In genomic region chr6:142316791-142317368, GRCh38 we compare ENCODE assay signal across 23 cellular contexts. TPM values are rescaled to one million over a fixed set of nuclear protein-coding genes. Genes with fewer than 3 reads are reported as not detected.
DNase-seq lines count a peak whose midpoint lies in the region; ATAC-seq, FAIRE-seq and TF ChIP-seq lines count a peak whose summit lies in the region.
"Had no signal": no experiment of that assay in that cellular context is flagged by ENCODE, and none has a peak within 500 bp of the region (broad histone marks: within the 10 kb centered on the region; RNA-seq: fewer than 3 reads in every experiment).

No MANE protein-coding gene starts in this region.

- H3K27me3 Mint-ChIP-seq in activated naive CD8-positive, alpha-beta T cell treated with anti-CD3 and anti-CD28 coated beads, Interleukin-2, amount 10 ng/mL, durations not matched to agents 7 days and 5 days: no peaks in the 10 kb centered on the region
- peaks cover 1% of the 10 kb centered on the region for H3K27me3 Mint-ChIP-seq in activated naive CD8-positive, alpha-beta T cell treated with anti-CD3 and anti-CD28 coated beads for 36 hours
- H3K27me3 Mint-ChIP-seq in astrocyte (ENCODE audit: low read depth, unreplicated experiment): no peaks in the 10 kb centered on the region

- H2AFZ ChIP-seq in MM.1S (ENCODE audit: low read length) (no peak overlapping the region), astrocyte (ENCODE audit: low read depth, low read length) (no peak overlapping the region)

- H3K4me2 ChIP-seq in MM.1S (ENCODE audit: low read depth, low read length): no peak overlapping the region
- H3K4me2 ChIP-seq in astrocyte (ENCODE audit: low read length): no peak overlapping the region
- H3K4me2 ChIP-seq: BLaER1 treated with 17β-estradiol and CSF1 and Interleukin-3, amounts not matched to agents 10 nM and 100 nM had no signal

- POLR2A ChIA-PET in activated naive CD8-positive, alpha-beta T cell treated with anti-CD3 and anti-CD28 coated beads, Interleukin-2, amount 10 ng/mL, durations not matched to agents 7 days and 5 days (lab: Charles Lee): no interaction called here

- no peaks in the 10 kb centered on the region for H3K79me2 ChIP-seq in MM.1S (ENCODE audit: low read length)
- H3K79me2 ChIP-seq in astrocyte (ENCODE audit: insufficient read depth, low read length): no peaks in the 10 kb centered on the region

- H3K27ac ChIP-seq in MM.1S (ENCODE audit: low read length) (no peak overlapping the region), astrocyte (ENCODE audit: low read depth, low read length) (no peak overlapping the region)
- H3K27ac ChIP-seq: BLaER1 treated with 17β-estradiol and CSF1 and Interleukin-3, amounts not matched to agents 10 nM and 100 nM; SK-N-MC had no signal

- H3K4me3 ChIP-seq in MM.1S (ENCODE audit: low read length) (no peak overlapping the region), astrocyte (ENCODE audit: insufficient read depth, low read depth, low read length) (no peak overlapping the region)
- H3K4me3 ChIP-seq: BLaER1 treated with 17β-estradiol and CSF1 and Interleukin-3, amounts not matched to agents 10 nM and 100 nM; SK-N-MC had no signal

- ATAC-seq in activated naive CD8-positive, alpha-beta T cell treated with anti-CD3 and anti-CD28 coated beads, Interleukin-2, amount 10 ng/mL, durations not matched to agents 7 days and 5 days (ENCODE audit: low read depth): peak; percentile 33
- ATAC-seq: CD8-positive, alpha-beta T cell had no signal

- H3K27me3 ChIP-seq in MM.1S (replicated peaks; ENCODE audit: insufficient read depth, low read length): no peaks in the 10 kb centered on the region
- H3K27me3 ChIP-seq in astrocyte (ENCODE audit: insufficient read depth, low read length): no peaks in the 10 kb centered on the region
- H3K27me3 ChIP-seq: BLaER1 treated with 17β-estradiol and CSF1 and Interleukin-3, amounts not matched to agents 10 nM and 100 nM had no signal

- no peaks in the 10 kb centered on the region for H3K9me2 ChIP-seq in MM.1S (replicated peaks; ENCODE audit: insufficient read depth, low read length)

- no peak overlapping the region for H3K4me3 Mint-ChIP-seq in activated naive CD8-positive, alpha-beta T cell treated with anti-CD3 and anti-CD28 coated beads, Interleukin-2, amount 10 ng/mL, durations not matched to agents 7 days and 5 days
- no peak overlapping the region for H3K4me3 Mint-ChIP-seq in activated naive CD8-positive, alpha-beta T cell treated with anti-CD3 and anti-CD28 coated beads for 36 hours
- H3K4me3 Mint-ChIP-seq in astrocyte (ENCODE audit: unreplicated experiment): no peak overlapping the region
- H3K4me3 Mint-ChIP-seq: CD8-positive, alpha-beta T cell had no signal

- H3K4me1 ChIP-seq in MM.1S (ENCODE audit: low read length): no peaks in the 10 kb centered on the region
- no peaks in the 10 kb centered on the region for H3K4me1 ChIP-seq in astrocyte (ENCODE audit: insufficient read depth, low read length)
- H3K4me1 ChIP-seq: BLaER1 treated with 17β-estradiol and CSF1 and Interleukin-3, amounts not matched to agents 10 nM and 100 nM had no signal

- no peak for FAIRE-seq in astrocyte (lab: Jason Lieb, UNC)
- FAIRE-seq: GM12892, GM18507 had no signal

- H4K20me1 ChIP-seq in MM.1S (ENCODE audit: insufficient read depth, low read length) (no peaks in the 10 kb centered on the region), astrocyte (ENCODE audit: insufficient read depth, low read length) (no peaks in the 10 kb centered on the region)
- H4K20me1 ChIP-seq: BLaER1 treated with 17β-estradiol and CSF1 and Interleukin-3, amounts not matched to agents 10 nM and 100 nM had no signal

- DNase-seq in activated naive CD8-positive, alpha-beta T cell treated with anti-CD3 and anti-CD28 coated beads, Interleukin-2, amount 10 ng/mL, durations not matched to agents 7 days and 5 days: no peak
- no peak for DNase-seq in activated naive CD8-positive, alpha-beta T cell treated with anti-CD3 and anti-CD28 coated beads for 36 hours
- DNase-seq in MM.1S: peak; percentile 9
- DNase-seq in astrocyte (ENCODE audit: low read depth): peak; percentile 15
- peak; percentile 26 for DNase-seq in renal cortical epithelial cell (ENCODE audit: low read depth)
- DNase-seq in NCI-H69 (lab: John Stamatoyannopoulos, UW): no peak
- DNase-seq in stimulated activated naive CD4-positive, alpha-beta T cell (lab: John Stamatoyannopoulos, UW): no peak
- DNase-seq: CD8-positive, alpha-beta T cell; DMS53; EL; KG1; NCI-H1092 treated with DMSO at 0.1 percent for 48 hours; NCI-H146; NCI-H2029 treated with DMSO at 0.1 percent for 48 hours; NCI-H2171; NCI-H446; NCI-H748 treated with DMSO at 0.1 percent for 48 hours; SHP77 had no signal

- H3K9me3 ChIP-seq in MM.1S (replicated peaks; ENCODE audit: insufficient read depth, low read length) (no peaks in the 10 kb centered on the region), astrocyte (ENCODE audit: insufficient read depth, low read depth, low read length) (no peaks in the 10 kb centered on the region)
- H3K9me3 ChIP-seq: BLaER1 treated with 17β-estradiol and CSF1 and Interleukin-3, amounts not matched to agents 10 nM and 100 nM had no signal

- no peaks in the 10 kb centered on the region for H3K4me1 Mint-ChIP-seq in activated naive CD8-positive, alpha-beta T cell treated with anti-CD3 and anti-CD28 coated beads, Interleukin-2, amount 10 ng/mL, durations not matched to agents 7 days and 5 days
- H3K4me1 Mint-ChIP-seq in activated naive CD8-positive, alpha-beta T cell treated with anti-CD3 and anti-CD28 coated beads for 36 hours: no peaks in the 10 kb centered on the region
- H3K4me1 Mint-ChIP-seq in astrocyte (ENCODE audit: low read depth, unreplicated experiment): peaks cover 36% of the 10 kb centered on the region

- no peaks in the 10 kb centered on the region for H3K9me3 Mint-ChIP-seq in activated naive CD8-positive, alpha-beta T cell treated with anti-CD3 and anti-CD28 coated beads, Interleukin-2, amount 10 ng/mL, durations not matched to agents 7 days and 5 days
- H3K9me3 Mint-ChIP-seq in activated naive CD8-positive, alpha-beta T cell treated with anti-CD3 and anti-CD28 coated beads for 36 hours: no peaks in the 10 kb centered on the region
- no peaks in the 10 kb centered on the region for H3K9me3 Mint-ChIP-seq in astrocyte (ENCODE audit: unreplicated experiment)
- H3K9me3 Mint-ChIP-seq: CD8-positive, alpha-beta T cell had no signal

- TF ChIP-seq CTCF in MM.1S (IDR thresholded peaks at IDR 0.05; ENCODE audit: low read length) (no peak), astrocyte (IDR thresholded peaks at IDR 0.05; ENCODE audit: insufficient read depth, low read depth, low read length) (no peak)

- H3K27ac Mint-ChIP-seq in activated naive CD8-positive, alpha-beta T cell treated with anti-CD3 and anti-CD28 coated beads, Interleukin-2, amount 10 ng/mL, durations not matched to agents 7 days and 5 days: no peak overlapping the region
- no peak overlapping the region for H3K27ac Mint-ChIP-seq in activated naive CD8-positive, alpha-beta T cell treated with anti-CD3 and anti-CD28 coated beads for 36 hours
- no peak overlapping the region for H3K27ac Mint-ChIP-seq in astrocyte (ENCODE audit: unreplicated experiment)
- H3K27ac Mint-ChIP-seq: CD8-positive, alpha-beta T cell had no signal

- H3K9ac ChIP-seq in MM.1S (ENCODE audit: low read length) (no peak overlapping the region), astrocyte (ENCODE audit: low read length) (no peak overlapping the region)
- H3K9ac ChIP-seq: BLaER1 treated with 17β-estradiol and CSF1 and Interleukin-3, amounts not matched to agents 10 nM and 100 nM had no signal

- no peaks in the 10 kb centered on the region for H3K36me3 Mint-ChIP-seq in activated naive CD8-positive, alpha-beta T cell treated with anti-CD3 and anti-CD28 coated beads, Interleukin-2, amount 10 ng/mL, durations not matched to agents 7 days and 5 days
- no peaks in the 10 kb centered on the region for H3K36me3 Mint-ChIP-seq in activated naive CD8-positive, alpha-beta T cell treated with anti-CD3 and anti-CD28 coated beads for 36 hours
- H3K36me3 Mint-ChIP-seq in astrocyte (ENCODE audit: low read depth, unreplicated experiment): peaks cover 8% of the 10 kb centered on the region
- H3K36me3 Mint-ChIP-seq: CD8-positive, alpha-beta T cell had no signal

- H3K36me3 ChIP-seq in MM.1S (replicated peaks; ENCODE audit: insufficient read depth, low read length) (no peaks in the 10 kb centered on the region), astrocyte (ENCODE audit: insufficient read depth, low read length) (no peaks in the 10 kb centered on the region)
- H3K36me3 ChIP-seq: BLaER1 treated with 17β-estradiol and CSF1 and Interleukin-3, amounts not matched to agents 10 nM and 100 nM had no signal

- no peaks in the 10 kb centered on the region for H3F3A ChIP-seq in MM.1S (ENCODE audit: insufficient read depth, low read length)

RNA-seq across cellular contexts. Expression of gene ADGRG6, which starts 15.1 kb away (rescaled TPM):
- total RNA-seq in activated naive CD8-positive, alpha-beta T cell treated with anti-CD3 and anti-CD28 coated beads, Interleukin-2, amount 10 ng/mL, durations not matched to agents 7 days and 5 days: 1 to 10 TPM in 1 of 2 experiments, under 1 TPM in 1; 0.91 to 1.2 TPM
- 1 to 10 TPM; 1.5 to 2.4 TPM for total RNA-seq in activated naive CD8-positive, alpha-beta T cell treated with anti-CD3 and anti-CD28 coated beads for 36 hours
- 89.2 and 98.2 TPM in 2 replicates for total RNA-seq in astrocyte
- 26.1 and 46.0 TPM in 2 replicates for total RNA-seq in renal cortical epithelial cell
- total RNA-seq: OCI-LY7 had no signal

Comparison
In these comparisons a context has a peak if more than half of its experiments do, and no peak if none do; other contexts are left out.
1. DNase-seq: peak in MM.1S (single experiment), astrocyte (single experiment) and renal cortical epithelial cell (single experiment); none in activated naive CD8-positive, alpha-beta T cell treated with anti-CD3 and anti-CD28 coated beads, Interleukin-2, amount 10 ng/mL, durations not matched to agents 7 days and 5 days (single experiment), activated naive CD8-positive, alpha-beta T cell treated with anti-CD3 and anti-CD28 coated beads for 36 hours (single experiment), NCI-H69 (single experiment) and stimulated activated naive CD4-positive, alpha-beta T cell (0 of 6).